8 cellular contexts compared by ENCODE assay signal in the genomic region with DNA sequence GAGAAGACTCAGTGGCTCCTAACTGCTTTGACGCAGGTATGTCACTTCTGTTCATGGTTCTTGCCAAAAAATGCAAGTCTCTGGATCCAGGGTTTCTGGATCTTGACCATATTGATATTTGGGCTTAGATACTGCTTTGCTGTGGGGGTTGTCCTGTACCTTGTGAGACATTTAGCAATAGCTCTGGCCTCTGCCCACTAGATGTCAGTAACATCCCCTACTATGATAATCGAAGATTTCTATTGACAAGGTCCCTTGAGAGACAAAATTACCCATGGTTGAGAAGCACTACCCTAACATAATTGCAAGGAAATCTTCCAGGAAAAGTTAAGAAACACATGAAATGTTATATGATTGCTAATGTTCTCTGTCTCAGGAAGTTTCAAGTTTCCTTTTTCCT.
A peak's percentile ranks its signal among the peaks of the same experiment; 100 is the strongest.
DNase-seq lines count a peak whose midpoint lies in the region; ATAC-seq, FAIRE-seq and TF ChIP-seq lines count a peak whose summit lies in the region.

No MANE protein-coding gene starts in this region.

- H3K9me3 Mint-ChIP-seq in mesothelial cell of epicardium: peaks cover 12% of the 10 kb centered on the region

- no peak overlapping the region for H3K27ac ChIP-seq in K562 (ENCODE audit: extremely low read depth, low read depth, low read length)
- no peak overlapping the region for H3K27ac ChIP-seq in trophoblast cell (ENCODE audit: low read depth, low read length)
- H3K27ac ChIP-seq in tibial artery: no peak overlapping the region

- no peak for TF ChIP-seq EP300 in K562 (IDR thresholded peaks at IDR 0.05; ENCODE audit: low read length)

- H3K27me3 ChIP-seq in K562 (ENCODE audit: control insufficient read depth in 2 of 2, insufficient read depth in 2 of 2, low read length in 2 of 2): no peaks in the 10 kb centered on the region
- no peaks in the 10 kb centered on the region for H3K27me3 ChIP-seq in trophoblast cell (ENCODE audit: insufficient read depth, low read length)
- no peaks in the 10 kb centered on the region for H3K27me3 ChIP-seq in tibial artery

- intact Hi-C loops in K562 (cut with micrococcal nuclease): no loop called here
- intact Hi-C loops in tibial artery (cut with DNase I; ENCODE audit: low total_unique reads): no loop called here

- no peak overlapping the region for H4K8ac ChIP-seq in trophoblast cell (ENCODE audit: low read depth, low read length)

- peak; percentile 12 for DNase-seq in ELF-1 (ENCODE audit: low read depth, low spot score)
- no peak for DNase-seq in K562 (ENCODE audit: extremely low read depth in 1 of 4, low spot score in 3 of 4)
- DNase-seq in trophoblast cell: peak; percentile 10 to 48
- no peak for DNase-seq in tibial artery
- no peak for DNase-seq in mesothelial cell of epicardium (ENCODE audit: low spot score in 2 of 2, unreplicated experiment in 2 of 2)

- no peak overlapping the region for H3K14ac ChIP-seq in trophoblast cell (ENCODE audit: low read length)

- no peak overlapping the region for H3K27ac Mint-ChIP-seq in mesothelial cell of epicardium

- no peak overlapping the region for H3K23ac ChIP-seq in trophoblast cell (ENCODE audit: low read length)

- BruUV-seq in K562 (replicated peaks; lab: Mats Ljungman, UMichigan): no TSS peak

- no peaks in the 10 kb centered on the region for H4K20me1 ChIP-seq in K562 (replicated peaks; ENCODE audit: control insufficient read depth, insufficient read depth, low read length)

- no peak overlapping the region for H2BK5ac ChIP-seq in trophoblast cell (ENCODE audit: low read depth, low read length, poor library complexity)

- H2BK12ac ChIP-seq in trophoblast cell (ENCODE audit: low read length): no peak overlapping the region

- no peak overlapping the region for H3K4me3 Mint-ChIP-seq in mesothelial cell of epicardium

- H3K18ac ChIP-seq in trophoblast cell (ENCODE audit: low read length): no peak overlapping the region

- no peak for FAIRE-seq in K562 (lab: Jason Lieb, UNC)

- no peak overlapping the region for H2AK5ac ChIP-seq in trophoblast cell (ENCODE audit: low read length)

- CTCF ChIA-PET in K562 (lab: Yijun Ruan, JAX; ENCODE audit: low intra/inter-chr PET ratio): no interaction called here

- no peak overlapping the region for H2BK120ac ChIP-seq in trophoblast cell (ENCODE audit: insufficient read depth, low read length, poor library complexity)

- H3K9ac ChIP-seq in K562 (ENCODE audit: insufficient read depth in 1 of 2, low read depth in 2 of 2, low read length in 2 of 2) (no peak overlapping the region), trophoblast cell (ENCODE audit: low read length) (no peak overlapping the region)

- no peak overlapping the region for H4K91ac ChIP-seq in trophoblast cell (ENCODE audit: low read depth, low read length)

- no peak overlapping the region for H3K4me3 ChIP-seq in K562
- H3K4me3 ChIP-seq in trophoblast cell (ENCODE audit: low read depth, low read length): no peak overlapping the region
- H3K4me3 ChIP-seq in tibial artery: no peak overlapping the region

- peaks cover 2% of the 10 kb centered on the region for H3K36me3 Mint-ChIP-seq in mesothelial cell of epicardium

- H3K4me1 Mint-ChIP-seq in mesothelial cell of epicardium: no peaks in the 10 kb centered on the region

- TF ChIP-seq RAD21 in K562 (CRISPR knock-in tag; conservative IDR thresholded peaks at IDR 0.05 in 1 of 2, IDR thresholded peaks at IDR 0.05 in 1 of 2): peak; percentile 54 to 58

- no peaks in the 10 kb centered on the region for H3K4me1 ChIP-seq in K562 (replicated peaks in 1 of 2; ENCODE audit: control insufficient read depth in 2 of 2, insufficient read depth in 2 of 2, low read length in 2 of 2)
- H3K4me1 ChIP-seq in trophoblast cell (ENCODE audit: control insufficient read depth in 1 of 2, insufficient read depth in 2 of 2, low read length in 2 of 2): peaks cover 3 to 5% of the 10 kb centered on the region in 2 experiments
- H3K4me1 ChIP-seq in tibial artery: peaks cover 0 to 25% (median 4%) of the 10 kb centered on the region in 4 donors

- H3K79me1 ChIP-seq in trophoblast cell (ENCODE audit: low read length): no peaks in the 10 kb centered on the region

- H3K4me2 ChIP-seq in K562 (ENCODE audit: insufficient read depth, low read length) (no peak overlapping the region), trophoblast cell (ENCODE audit: low read length) (no peak overlapping the region)

- H3K27me3 Mint-ChIP-seq in mesothelial cell of epicardium (ENCODE audit: low read depth): no peaks in the 10 kb centered on the region

- ATAC-seq in GM21423 (IDR thresholded peaks at IDR 0.05; ENCODE audit: unreplicated experiment): peak; percentile 71
- ATAC-seq in K562: no peak
- no peak for ATAC-seq in HG03196 (IDR thresholded peaks at IDR 0.05; ENCODE audit: unreplicated experiment)

- no peaks in the 10 kb centered on the region for H3K79me2 ChIP-seq in K562 (ENCODE audit: control insufficient read depth, insufficient read depth, low read length)
- H3K79me2 ChIP-seq in trophoblast cell (ENCODE audit: control insufficient read depth, insufficient read depth, low read length, poor library complexity): no peaks in the 10 kb centered on the region

- no peaks in the 10 kb centered on the region for H3K36me3 ChIP-seq in K562 (ENCODE audit: control insufficient read depth, insufficient read depth, low read length)
- H3K36me3 ChIP-seq in trophoblast cell (ENCODE audit: control insufficient read depth in 1 of 2, insufficient read depth in 2 of 2, low read length in 2 of 2): no peaks in the 10 kb centered on the region
- H3K36me3 ChIP-seq in tibial artery: no peaks in the 10 kb centered on the region

- TF ChIP-seq POLR2A in K562 (conservative IDR thresholded peaks at IDR 0.05): no peak

- H3K9me3 ChIP-seq in K562 (replicated peaks; ENCODE audit: control insufficient read depth, insufficient read depth, low read depth, low read length) (no peaks in the 10 kb centered on the region), trophoblast cell (ENCODE audit: insufficient read depth, low read depth, low read length) (no peaks in the 10 kb centered on the region), tibial artery (no peaks in the 10 kb centered on the region)

- in situ Hi-C loops in K562 (cut with MboI): no loop called here

- H3K9me1 ChIP-seq in K562 (ENCODE audit: control insufficient read depth, insufficient read depth, low read length): no peaks in the 10 kb centered on the region

- H3K4ac ChIP-seq in trophoblast cell (ENCODE audit: low read depth, low read length): no peak overlapping the region

- POLR2A ChIA-PET in K562 (lab: Yijun Ruan, JAX): no interaction called here

- TF ChIP-seq CTCF in LNCAP (IDR thresholded peaks at IDR 0.05): peak; percentile 72
- peak in 1 of 3 experiments; percentile 6; a peak in 1 of 6 replicates for TF ChIP-seq CTCF in K562 (IDR thresholded peaks at IDR 0.05 in 2 of 3, conservative IDR thresholded peaks at IDR 0.05 in 1 of 3; ENCODE audit: insufficient read depth in 2 of 3, low read depth in 1 of 3, low read length in 3 of 3)
- peak in 1 of 2 experiments; percentile 14 for TF ChIP-seq CTCF in tibial artery (IDR thresholded peaks at IDR 0.05)
- no peak for TF ChIP-seq CTCF in mesothelial cell of epicardium (IDR thresholded peaks at IDR 0.05; ENCODE audit: unreplicated experiment)

- H2AFZ ChIP-seq in K562 (ENCODE audit: low read depth, low read length): no peak overlapping the region
- no peak overlapping the region for H2AFZ ChIP-seq in trophoblast cell (ENCODE audit: insufficient read depth, low read length, poor library complexity)

- WGBS in K562 (ENCODE audit: insufficient coverage, low coverage, missing lambda C conversion rate): 0% methylated on average over 2 of the region's 2 CpGs
- no CpG with 5 or more reads among the region's 2 CpGs for WGBS in trophoblast cell (ENCODE audit: extremely low coverage, insufficient coverage, insufficient read length)

- H4K12ac ChIP-seq in trophoblast cell (ENCODE audit: low read depth, low read length): no peak overlapping the region

TF ChIP-seq in K562, 482 proteins besides CTCF, POLR2A, EP300 and RAD21:
- TF ChIP-seq NR2C1 (IDR thresholded peaks at IDR 0.05) (no peak), NR2C1 (tag; IDR thresholded peaks at IDR 0.05) (no peak), RBM17 (IDR thresholded peaks at IDR 0.05; ENCODE audit: borderline replicate concordance, low read depth, low read length) (no peak), RBM25 (IDR thresholded peaks at IDR 0.05; ENCODE audit: low read depth, low read length, severe bottlenecking) (no peak), JUNB (CRISPR knock-in tag; conservative IDR thresholded peaks at IDR 0.05) (no peak)

Comparison
In these comparisons a context has a peak if more than half of its experiments do, and no peak if none do; other contexts are left out.
1. DNase-seq: peak in ELF-1 (single experiment) and trophoblast cell (2 of 2); none in K562 (0 of 4), tibial artery (0 of 2) and mesothelial cell of epicardium (0 of 2).